8 cellular contexts compared by ENCODE assay signal in genomic region chr19:11355160-11356073, GRCh38. TPM values are rescaled to one million over a fixed set of nuclear protein-coding genes. Genes with fewer than 3 reads are reported as not detected.
DNase-seq lines count a peak whose midpoint lies in the region; ATAC-seq and TF ChIP-seq lines count a peak whose summit lies in the region.

Gene PLPPR2 (plus strand): TSS chr19:11355432. CDS start chr19:11357674, 2,242 bp downstream.

- H3K27ac Mint-ChIP-seq in CD8-positive, alpha-beta T cell, result no peak within 1 kb of the TSS

- TF ChIP-seq CTCF in CD8-positive, alpha-beta T cell (IDR thresholded peaks at IDR 0.05), result no peak
- TF ChIP-seq CTCF in lower lobe of right lung (IDR thresholded peaks at IDR 0.05), result no peak

- no peaks in the 10 kb centered on the region for H3K9me3 ChIP-seq in CD8-positive, alpha-beta T cell (ENCODE audit: low read length)
- H3K9me3 ChIP-seq in ectodermal cell (ENCODE audit: control insufficient read depth, low read length) (no peaks in the 10 kb centered on the region), lower lobe of right lung (no peaks in the 10 kb centered on the region)

- peak; percentile 98 for ATAC-seq in CD8-positive, alpha-beta T cell
- ATAC-seq in HG02759 (IDR thresholded peaks at IDR 0.05; ENCODE audit: unreplicated experiment) (peak; percentile 65), lower lobe of right lung (peak; percentile 94 to 95), GM18520 (IDR thresholded peaks at IDR 0.05; ENCODE audit: unreplicated experiment) (no peak)

- H3K36me3 ChIP-seq in CD8-positive, alpha-beta T cell (ENCODE audit: insufficient read depth, low read length), result no peaks in the 10 kb centered on the region
- H3K36me3 ChIP-seq in ectodermal cell (ENCODE audit: control insufficient read depth, insufficient read depth, low read length) (no peaks in the 10 kb centered on the region), lower lobe of right lung (peaks cover 8% of the 10 kb centered on the region)

- H3K36me3 Mint-ChIP-seq in CD8-positive, alpha-beta T cell, result no peaks in the 10 kb centered on the region

- POLR2A ChIA-PET in CD8-positive, alpha-beta T cell (lab: Charles Lee), result no interaction called here

- 9% methylated on average over 62 of the region's 62 CpGs for WGBS in ectodermal cell, 2 experiments

- H3K27me3 ChIP-seq in CD8-positive, alpha-beta T cell (ENCODE audit: insufficient read depth, low read length), result no peaks in the 10 kb centered on the region
- H3K27me3 ChIP-seq in ectodermal cell (ENCODE audit: control insufficient read depth, insufficient read depth, low read length, poor library complexity, severe bottlenecking), result peaks cover 11% of the 10 kb centered on the region
- no peaks in the 10 kb centered on the region for H3K27me3 ChIP-seq in lower lobe of right lung (ENCODE audit: low read depth)

- CTCF ChIA-PET in CD8-positive, alpha-beta T cell (lab: Charles Lee), result no interaction called here

- peaks cover 9% of the 10 kb centered on the region for H3K4me1 Mint-ChIP-seq in CD8-positive, alpha-beta T cell (ENCODE audit: low read depth)

- H3K27me3 Mint-ChIP-seq in CD8-positive, alpha-beta T cell (ENCODE audit: low read depth), result peaks cover 13% of the 10 kb centered on the region

- intact Hi-C loops in CD8-positive, alpha-beta T cell (cut with DNase I, micrococcal nuclease), result loop anchor here in 1 of 2 experiments (1.0 kb wide), 2 partner anchors 9 to 20 kb away; partner anchors contain the start of genes CCDC159 and TMEM205
- intact Hi-C loops in lower lobe of right lung (cut with DNase I), result no loop called here

- H3K27ac ChIP-seq in CD8-positive, alpha-beta T cell (ENCODE audit: low read depth, low read length), result no peak within 1 kb of the TSS
- no peak within 1 kb of the TSS for H3K27ac ChIP-seq in ectodermal cell (ENCODE audit: insufficient read depth, low read depth, low read length, poor library complexity, severe bottlenecking)
- H3K27ac ChIP-seq in lower lobe of right lung, result peak within 1 kb of the TSS; percentile 41

- peak within 1 kb of the TSS; percentile 37 for H3K4me3 ChIP-seq in CD8-positive, alpha-beta T cell (ENCODE audit: low read depth, low read length)
- H3K4me3 ChIP-seq in ectodermal cell (ENCODE audit: insufficient read depth, low read depth, low read length) (peak within 1 kb of the TSS; percentile 32), lower lobe of right lung (peak within 1 kb of the TSS; percentile 60)

- no peaks in the 10 kb centered on the region for H3K9me3 Mint-ChIP-seq in CD8-positive, alpha-beta T cell

- peak within 1 kb of the TSS; percentile 80 for H3K4me3 Mint-ChIP-seq in CD8-positive, alpha-beta T cell

- H3K4me1 ChIP-seq in CD8-positive, alpha-beta T cell (ENCODE audit: insufficient read depth, low read length), result peaks cover 8% of the 10 kb centered on the region
- H3K4me1 ChIP-seq in ectodermal cell (ENCODE audit: control insufficient read depth, insufficient read depth, low read length) (no peaks in the 10 kb centered on the region), lower lobe of right lung (peaks cover 9% of the 10 kb centered on the region)

- DNase-seq in CD8-positive, alpha-beta T cell, result peak; percentile 55 to 85 (median 74)
- DNase-seq in NCI-H82 treated with DMSO at 0.1 percent for 48 hours (lab: John Stamatoyannopoulos, UW; ENCODE audit: unreplicated experiment) (peak; percentile 70), lower lobe of right lung (peak; percentile 96)
- DNase-seq in activated CD8-positive, alpha-beta memory T cell treated with anti-CD3 and anti-CD28 coated beads for 1 hour (ENCODE audit: extremely low read depth in 1 of 2, low read depth in 1 of 2), result peak; percentile 54 to 66
- peak; percentile 81 to 82 for DNase-seq in stimulated activated CD4-positive, alpha-beta T cell treated with anti-CD3 and anti-CD28 coated beads, Interleukin-4, amount 100 ng/mL, for 4 hours

RNA-seq across cellular contexts. Expression of gene PLPPR2, which starts in this region (rescaled TPM):
- 1 to 10 TPM; 6.0 to 6.2 TPM for total RNA-seq in CD8-positive, alpha-beta T cell
- 7.2 TPM for polyA plus RNA-seq in ectodermal cell (2013, experiment 1 of 4)
- 6.4 TPM for polyA plus RNA-seq in ectodermal cell (2013, experiment 2 of 4)
- polyA plus RNA-seq in ectodermal cell (2013, experiment 3 of 4), result 6.3 TPM
- 6.6 TPM for polyA plus RNA-seq in ectodermal cell (2013, experiment 4 of 4)
- 21.3 TPM for total RNA-seq in lower lobe of right lung
